In genomic region chr2:237042101-237042500, GRCh38 we compare ENCODE assay signal across 19 cellular contexts. TPM values are rescaled to one million over a fixed set of nuclear protein-coding genes. Genes with fewer than 3 reads are reported as not detected.
DNase-seq lines count a peak whose midpoint lies in the region; ATAC-seq, FAIRE-seq and TF ChIP-seq lines count a peak whose summit lies in the region.
"Had no signal": no experiment of that assay in that cellular context is flagged by ENCODE, and none has a peak within 500 bp of the region (broad histone marks: within the 10 kb centered on the region; RNA-seq: fewer than 3 reads in every experiment).

No MANE protein-coding gene starts in this region.

- no peak for ATAC-seq in GM19463 (IDR thresholded peaks at IDR 0.05; ENCODE audit: unreplicated experiment)

- CTCF ChIA-PET in H1 (lab: Charles Lee; ENCODE audit: partially characterized antibody) = interaction anchor here (0.8 kb wide), 1 partner anchor 248 kb away, joined by 3 read pairs; no protein-coding TSS in a partner anchor
- CTCF ChIA-PET in CD8-positive, alpha-beta memory T cell (lab: Charles Lee) = no interaction called here

- no peak overlapping the region for H4K8ac ChIP-seq in H1 (ENCODE audit: extremely low read depth, insufficient read depth, low read length)

- no peak overlapping the region for H2BK20ac ChIP-seq in H1 (ENCODE audit: low read length)

- no peaks in the 10 kb centered on the region for H4K20me1 ChIP-seq in H1 (replicated peaks in 1 of 2; ENCODE audit: control insufficient read depth in 1 of 2, insufficient read depth in 2 of 2, low read length in 2 of 2)
- H4K20me1 ChIP-seq in neural progenitor cell (ENCODE audit: low read depth) = no peaks in the 10 kb centered on the region

- no peak overlapping the region for H2BK120ac ChIP-seq in H1 (replicated peaks; ENCODE audit: low read depth, low read length)

- WGBS in H1 (ENCODE audit: extremely low coverage in 1 of 2, insufficient coverage in 1 of 2, insufficient read length in 1 of 2, insufficient replicate concordance in 2 of 2, low coverage in 1 of 2, low lambda C conversion rate in 2 of 2, missing lambda C conversion rate in 1 of 2), 2 experiments = 21% methylated on average over 1 of the region's 1 CpG; no CpG with 5 or more reads in 1 of the 2 experiments

- H3K27ac ChIP-seq in HUES48 (ENCODE audit: low read depth, low read length) (peak overlapping the region; percentile 63), H1 (ENCODE audit: low read depth, low read length) (no peak overlapping the region), neural progenitor cell (peak overlapping the region; percentile 5)
- H3K27ac ChIP-seq in CD8-positive, alpha-beta memory T cell (ENCODE audit: low read depth, low read length) = no peak overlapping the region
- H3K27ac ChIP-seq: C4-2B, GM23248, KMS-11 had no signal

- H3K4me2 ChIP-seq in H1 (ENCODE audit: insufficient read depth in 1 of 2, low read depth in 2 of 2, low read length in 2 of 2) = peak overlapping the region in 1 of 2 experiments; percentile 16; a peak in 1 of 4 replicates
- peak overlapping the region; percentile 48 for H3K4me2 ChIP-seq in neural progenitor cell
- H3K4me2 ChIP-seq: KMS-11 had no signal

- H3K79me1 ChIP-seq in H1 (ENCODE audit: low read depth, low read length) = no peaks in the 10 kb centered on the region

- peaks cover 24% of the 10 kb centered on the region for H3K4me1 ChIP-seq in HUES48 (ENCODE audit: control insufficient read depth, insufficient read depth, low read length)
- H3K4me1 ChIP-seq in H1 (replicated peaks in 1 of 4; ENCODE audit: control insufficient read depth in 3 of 4, insufficient read depth in 4 of 4, low read length in 3 of 4) = peaks cover 0 to 14% (median 8%) of the 10 kb centered on the region in 4 experiments; a peak in 5 of 7 replicates
- peaks cover 22% of the 10 kb centered on the region for H3K4me1 ChIP-seq in neural progenitor cell
- H3K4me1 ChIP-seq in CD8-positive, alpha-beta memory T cell (ENCODE audit: insufficient read depth, low read length) = no peaks in the 10 kb centered on the region
- H3K4me1 ChIP-seq: HAP-1 had no signal

- H2AFZ ChIP-seq in H1 (ENCODE audit: low read length) (no peak overlapping the region), neural progenitor cell (replicated peaks) (no peak overlapping the region)
- H2AFZ ChIP-seq: GM23248 had no signal

- no peaks in the 10 kb centered on the region for H3K36me3 ChIP-seq in HUES48 (ENCODE audit: control insufficient read depth, insufficient read depth, low read length)
- no peaks in the 10 kb centered on the region for H3K36me3 ChIP-seq in H1 (ENCODE audit: control insufficient read depth in 2 of 4, insufficient read depth in 4 of 4, low read length in 3 of 4)
- H3K36me3 ChIP-seq in neural progenitor cell = no peaks in the 10 kb centered on the region
- H3K36me3 ChIP-seq in CD8-positive, alpha-beta memory T cell (ENCODE audit: insufficient read depth, low read length) = no peaks in the 10 kb centered on the region
- H3K36me3 ChIP-seq: HAP-1 had no signal

- no peak overlapping the region for H4K91ac ChIP-seq in H1 (replicated peaks; ENCODE audit: insufficient read length, low read length)

- no peak for DNase-seq in H1 (ENCODE audit: low read depth in 1 of 2, low spot score in 2 of 2)
- DNase-seq in iPS-NIHi11 (ENCODE audit: low spot score) = peak; percentile 34
- peak; percentile 26 for DNase-seq in neural progenitor cell (ENCODE audit: low spot score)
- no peak for DNase-seq in SIG-M5 (lab: John Stamatoyannopoulos, UW)
- DNase-seq in CD8-positive, alpha-beta memory T cell = no peak
- no peak for DNase-seq in RKO (ENCODE audit: low spot score)
- DNase-seq: ACHN; AML-193; CD4-positive, alpha-beta T cell; DMS153; DMS79 treated with DMSO at 0.1 percent for 48 hours; GF-D8; GM23248 had no signal

- peaks cover 8% of the 10 kb centered on the region for H3F3A ChIP-seq in neural progenitor cell (ENCODE audit: low read depth)

- no peak for TF ChIP-seq CTCF in H1 (IDR thresholded peaks at IDR 0.05; ENCODE audit: control extremely low read depth in 1 of 3, insufficient read depth in 1 of 3, low read depth in 1 of 3, low read length in 3 of 3)
- no peak for TF ChIP-seq CTCF in neural progenitor cell (IDR thresholded peaks at IDR 0.05)

- no peak for TF ChIP-seq RAD21 in H1 (IDR thresholded peaks at IDR 0.05 in 1 of 2, conservative IDR thresholded peaks at IDR 0.05 in 1 of 2; ENCODE audit: low read depth in 2 of 2, low read length in 2 of 2)

- no peak overlapping the region for H3K27ac Mint-ChIP-seq in neural progenitor cell
- no peak overlapping the region for H3K27ac Mint-ChIP-seq in CD8-positive, alpha-beta memory T cell
- H3K27ac Mint-ChIP-seq: CD4-positive, alpha-beta T cell had no signal

- H2BK12ac ChIP-seq in H1 (ENCODE audit: low read depth, low read length) = no peak overlapping the region

- no peak overlapping the region for H4K5ac ChIP-seq in H1 (ENCODE audit: insufficient read length, low read depth, low read length)

- H3K14ac ChIP-seq in H1 (ENCODE audit: insufficient read length) = no peak overlapping the region

- no peaks in the 10 kb centered on the region for H3K36me3 Mint-ChIP-seq in neural progenitor cell
- H3K36me3 Mint-ChIP-seq in CD8-positive, alpha-beta memory T cell = no peaks in the 10 kb centered on the region

- 0 out of 3 replicates have a peak, but pooled peaks of 1 of the 2 experiments have one; percentile 20 for TF ChIP-seq EP300 in H1 (IDR thresholded peaks at IDR 0.05; ENCODE audit: borderline replicate concordance in 1 of 2, low read depth in 2 of 2, low read length in 2 of 2)

- H2BK15ac ChIP-seq in H1 (ENCODE audit: low read length) = no peak overlapping the region

- peaks cover under 1% of the 10 kb centered on the region for H3K9me3 Mint-ChIP-seq in neural progenitor cell
- peaks cover 0 to 1% (median under 1%) of the 10 kb centered on the region in 5 donors for H3K9me3 Mint-ChIP-seq in CD8-positive, alpha-beta memory T cell

- H2AK5ac ChIP-seq in H1 (ENCODE audit: low read depth, low read length) = no peak overlapping the region

- H3K4me3 Mint-ChIP-seq in neural progenitor cell = no peak overlapping the region
- no peak overlapping the region for H3K4me3 Mint-ChIP-seq in CD8-positive, alpha-beta memory T cell
- H3K4me3 Mint-ChIP-seq: CD4-positive, alpha-beta T cell had no signal

- H3K4me3 ChIP-seq in HUES48 (ENCODE audit: low read depth, low read length) = no peak overlapping the region
- H3K4me3 ChIP-seq in H1 (ENCODE audit: extremely low read depth in 1 of 4, insufficient read depth in 2 of 4, low read depth in 3 of 4, low read length in 4 of 4) = no peak overlapping the region
- no peak overlapping the region for H3K4me3 ChIP-seq in neural progenitor cell
- no peak overlapping the region for H3K4me3 ChIP-seq in CD8-positive, alpha-beta memory T cell (ENCODE audit: low read length)
- H3K4me3 ChIP-seq: GM23248, HAP-1 had no signal

- no peak overlapping the region for H3K23ac ChIP-seq in H1 (ENCODE audit: insufficient read length)

- peak; percentile 62 for FAIRE-seq in H1 (lab: Jason Lieb, UNC)
- FAIRE-seq: A204.1 had no signal

- no peak overlapping the region for H3K18ac ChIP-seq in H1 (ENCODE audit: extremely low read depth, low read length)

- no peak for TF ChIP-seq POLR2A in H1 (IDR thresholded peaks at IDR 0.05; ENCODE audit: control extremely low read depth in 1 of 2, low read depth in 2 of 2, low read length in 2 of 2)

- no peak overlapping the region for H2BK5ac ChIP-seq in H1 (ENCODE audit: low read depth, low read length)

- H3K27me3 ChIP-seq in HUES48 (ENCODE audit: control insufficient read depth, insufficient read depth, low read length) (no peaks in the 10 kb centered on the region), H1 (replicated peaks in 1 of 4; ENCODE audit: control insufficient read depth in 3 of 4, extremely low read depth in 1 of 4, insufficient read depth in 3 of 4, low read length in 3 of 4) (no peaks in the 10 kb centered on the region; a peak in 1 of 7 replicates), neural progenitor cell (no peaks in the 10 kb centered on the region)
- no peaks in the 10 kb centered on the region for H3K27me3 ChIP-seq in CD8-positive, alpha-beta memory T cell (ENCODE audit: insufficient read depth, low read length, poor library complexity, severe bottlenecking)

- H3K23me2 ChIP-seq in H1 (ENCODE audit: low read depth, low read length) = peaks cover 1% of the 10 kb centered on the region; the same call in 1 of the 2 replicates

- POLR2A ChIA-PET in H1 (lab: Charles Lee; ENCODE audit: partially characterized antibody) = interaction anchor here (0.8 kb wide), 1 partner anchor 61 kb away, joined by 3 read pairs; no protein-coding TSS in a partner anchor
- POLR2A ChIA-PET in CD8-positive, alpha-beta memory T cell (lab: Charles Lee) = no interaction called here

- peaks cover 3% of the 10 kb centered on the region for H3K27me3 Mint-ChIP-seq in neural progenitor cell (ENCODE audit: insufficient read depth, low read depth)
- H3K27me3 Mint-ChIP-seq in CD8-positive, alpha-beta memory T cell = peaks cover 1 to 27% of the 10 kb centered on the region in 2 donors

- H3K4ac ChIP-seq in H1 (replicated peaks; ENCODE audit: insufficient read length, low read depth, low read length) = no peak overlapping the region

- no peaks in the 10 kb centered on the region for H3K79me2 ChIP-seq in H1 (ENCODE audit: control insufficient read depth in 1 of 2, insufficient read depth in 2 of 2, low read length in 2 of 2)
- no peaks in the 10 kb centered on the region for H3K79me2 ChIP-seq in neural progenitor cell (ENCODE audit: low read depth)

- no peak overlapping the region for H3K9ac ChIP-seq in HUES48 (ENCODE audit: low read depth, low read length)
- H3K9ac ChIP-seq in H1 (replicated peaks in 1 of 4; ENCODE audit: extremely low read depth in 1 of 4, low read depth in 3 of 4, low read length in 3 of 4) = no peak overlapping the region
- H3K9ac ChIP-seq in neural progenitor cell = no peak overlapping the region
- H3K9ac ChIP-seq: GM23248, KMS-11 had no signal

- H3K4me1 Mint-ChIP-seq in neural progenitor cell = peaks cover 16% of the 10 kb centered on the region
- H3K4me1 Mint-ChIP-seq in CD8-positive, alpha-beta memory T cell = no peaks in the 10 kb centered on the region

- H3K9me3 ChIP-seq in HUES48 (ENCODE audit: control insufficient read depth, insufficient read depth, low read length) (no peaks in the 10 kb centered on the region), H1 (ENCODE audit: insufficient read depth in 2 of 2, low read depth in 1 of 2, low read length in 1 of 2) (no peaks in the 10 kb centered on the region), neural progenitor cell (ENCODE audit: low read depth) (no peaks in the 10 kb centered on the region)
- no peaks in the 10 kb centered on the region for H3K9me3 ChIP-seq in CD8-positive, alpha-beta memory T cell (ENCODE audit: low read length)
- H3K9me3 ChIP-seq: HAP-1 had no signal

- no peak overlapping the region for H3K56ac ChIP-seq in H1 (replicated peaks; ENCODE audit: insufficient read length, low read depth, low read length)

RNA-seq across cellular contexts. Expression of gene COPS8, which starts 43.6 kb away (rescaled TPM):
- 59.3 and 61.3 TPM in 2 replicates for total RNA-seq in H1 (2021; fragmentation: NEBNext Ultra II Directional; extraction: Animal tissue kit (Norgen Biotek cat#: 25700))
- polyA plus RNA-seq in H1 (2011; rRNA removed) = 37.3 and 67.5 TPM in 2 replicates
- 66.0 TPM for polyA plus RNA-seq in H1 (2011; cell fraction: cytosol; rRNA removed)
- 18.0 TPM for polyA plus RNA-seq in H1 (2011; cell fraction: nucleus; rRNA removed)
- 32.3 to 47.0 TPM (median 36.0 TPM) in 4 replicates for polyA plus RNA-seq in H1 (2012, experiment 1 of 2)
- polyA plus RNA-seq in H1 (2012, experiment 2 of 2) = 10.3 TPM
- 30.4 TPM for polyA plus RNA-seq in H1 (2013, experiment 1 of 2)
- 29.0 TPM for polyA plus RNA-seq in H1 (2013, experiment 2 of 2)
- polyA minus RNA-seq in H1 (2011; rRNA and poly(A)+ RNA removed) = 27.0 and 32.5 TPM in 2 replicates
- 21.9 TPM for polyA minus RNA-seq in H1 (2011; cell fraction: cytosol; rRNA and poly(A)+ RNA removed)
- polyA minus RNA-seq in H1 (2011; cell fraction: nucleus; rRNA and poly(A)+ RNA removed) = 50.7 TPM
- 196 and 267 TPM in 2 replicates for total RNA-seq in neural progenitor cell (ENCODE audit: low replicate concordance)
- 10 to 100 TPM; 75.4 to 77.2 TPM for total RNA-seq in CD8-positive, alpha-beta memory T cell
- polyA plus RNA-seq in CD8-positive, alpha-beta memory T cell = 67.4 TPM

Comparison
In these comparisons a context has a peak if more than half of its experiments do, and no peak if none do; other contexts are left out.
1. H3K27ac ChIP-seq: peak in HUES48 (single experiment) and neural progenitor cell (single experiment); none in H1 (single experiment) and CD8-positive, alpha-beta memory T cell (single experiment).
2. DNase-seq: peak in iPS-NIHi11 (single experiment) and neural progenitor cell (single experiment); none in H1 (0 of 2), SIG-M5 (single experiment), CD8-positive, alpha-beta memory T cell (0 of 5) and RKO (single experiment).